In the genomic region with DNA sequence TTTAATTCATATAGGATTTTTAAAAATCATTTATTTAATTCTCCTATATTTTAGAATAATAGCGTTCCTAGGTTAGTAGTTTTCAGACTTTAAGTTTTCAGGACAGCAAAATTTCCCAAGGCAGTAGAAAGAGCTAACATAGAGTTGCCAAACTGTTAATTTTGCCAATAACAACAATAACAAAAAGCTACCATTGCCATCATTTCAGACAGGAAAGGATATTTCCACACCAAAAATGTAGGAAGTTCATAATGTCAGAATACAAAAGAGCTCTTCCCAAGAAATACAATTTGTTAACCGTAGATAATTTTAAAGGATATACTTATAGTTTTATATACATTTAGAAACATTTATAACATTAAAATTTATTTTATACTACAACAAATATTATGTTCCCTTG, we compare ENCODE assay signal across 35 cellular contexts.
"Had no signal": no experiment of that assay in that cellular context is flagged by ENCODE, and none has a peak within 500 bp of the region (broad histone marks: within the 10 kb centered on the region; RNA-seq: fewer than 3 reads in every experiment).

No MANE protein-coding gene starts in this region.

- H3K27ac ChIP-seq: ascending aorta, WERI-Rb-1 had no signal

- H3K27ac Mint-ChIP-seq: activated CD4-positive, alpha-beta memory T cell treated with anti-CD3 and anti-CD28 coated beads, Interleukin-2, amount 10 ng/mL, durations not matched to agents 7 days and 5 days; activated CD4-positive, alpha-beta T cell treated with anti-CD3 and anti-CD28 coated beads for 36 hours; activated CD4-positive, alpha-beta T cell treated with anti-CD3 and anti-CD28 coated beads, Interleukin-2, amount 10 ng/mL, durations not matched to agents 7 days and 5 days; activated CD8-positive, alpha-beta memory T cell treated with anti-CD3 and anti-CD28 coated beads, Interleukin-2, amount 10 ng/mL, durations not matched to agents 7 days and 5 days; activated CD8-positive, alpha-beta T cell treated with anti-CD3 and anti-CD28 coated beads, Interleukin-2, amount 10 ng/mL, durations not matched to agents 7 days and 5 days; activated naive CD4-positive, alpha-beta T cell treated with anti-CD3 and anti-CD28 coated beads, Interleukin-2, amount 10 ng/mL, durations not matched to agents 7 days and 5 days; activated naive CD4-positive, alpha-beta T cell treated with anti-CD3 and anti-CD28 coated beads, Interleukin-2, amount 50 U/mL, for 24 hours; activated naive CD8-positive, alpha-beta T cell; activated naive CD8-positive, alpha-beta T cell treated with anti-CD3 and anti-CD28 coated beads, Interleukin-2, amount 10 ng/mL, durations not matched to agents 7 days and 5 days; activated naive CD8-positive, alpha-beta T cell treated with anti-CD3 and anti-CD28 coated beads, Interleukin-2, amount 50 U/mL, for 24 hours; activated T-cell treated with anti-CD3 and anti-CD28 coated beads, Interleukin-2, amount 50 U/mL, for 24 hours; activated T-helper 2 cell treated with anti-CD3 and anti-CD28 coated beads, Interferon-gamma antibody, Interleukin-2, Interleukin-4, amounts not matched to agents 10 μg/mL and 5 μg/mL and 100 μg/mL, durations not matched to agents 14 hours and 24 hours and 36 hours; T-helper 1 cell treated with Interleukin-12 subunit alpha and Interleukin-12 subunit beta and Interleukin-4 antibody, amounts not matched to agents 30 μg/mL and 1 μg/mL, for 36 hours; T-helper 2 cell treated with Interferon-gamma antibody and Interleukin-4, amounts not matched to agents 5 μg/mL and 100 μg/mL, for 36 hours; WTC11 had no signal

- H3K27me3 ChIP-seq: ascending aorta had no signal

- H3K36me3 ChIP-seq: ascending aorta, WERI-Rb-1 had no signal

- ATAC-seq: activated CD4-positive, alpha-beta T cell treated with anti-CD3 and anti-CD28 coated beads for 36 hours; activated CD4-positive, CD25-positive, alpha-beta regulatory T cell treated with anti-CD3 and anti-CD28 coated beads, Interleukin-2, amount 50 U/mL, for 24 hours; activated CD8-positive, alpha-beta memory T cell treated with anti-CD3 and anti-CD28 coated beads, Interleukin-2, amount 10 ng/mL, durations not matched to agents 7 days and 5 days; activated CD8-positive, alpha-beta T cell treated with anti-CD3 and anti-CD28 coated beads, Interleukin-2, amount 10 ng/mL, durations not matched to agents 7 days and 5 days; activated naive CD8-positive, alpha-beta T cell treated with anti-CD3 and anti-CD28 coated beads, Interleukin-2, amount 50 U/mL, for 24 hours had no signal

- H3K36me3 Mint-ChIP-seq: activated CD8-positive, alpha-beta memory T cell treated with anti-CD3 and anti-CD28 coated beads, Interleukin-2, amount 10 ng/mL, durations not matched to agents 7 days and 5 days; activated naive CD4-positive, alpha-beta T cell treated with anti-CD3 and anti-CD28 coated beads, Interleukin-2, amount 10 ng/mL, durations not matched to agents 7 days and 5 days; activated naive CD4-positive, alpha-beta T cell treated with anti-CD3 and anti-CD28 coated beads, Interleukin-2, amount 50 U/mL, for 24 hours; activated naive CD8-positive, alpha-beta T cell; activated naive CD8-positive, alpha-beta T cell treated with anti-CD3 and anti-CD28 coated beads, Interleukin-2, amount 10 ng/mL, durations not matched to agents 7 days and 5 days; brain; WTC11 had no signal

- DNase-seq: activated CD4-positive, alpha-beta memory T cell treated with anti-CD3 and anti-CD28 coated beads, Interleukin-2, amount 10 ng/mL, durations not matched to agents 7 days and 5 days; activated CD4-positive, alpha-beta T cell treated with anti-CD3 and anti-CD28 coated beads for 1 hour; activated CD4-positive, alpha-beta T cell treated with anti-CD3 and anti-CD28 coated beads for 36 hours; activated CD4-positive, alpha-beta T cell treated with anti-CD3 and anti-CD28 coated beads for 48 hours; activated CD4-positive, alpha-beta T cell treated with anti-CD3 and anti-CD28 coated beads, Interleukin-2, amount 10 ng/mL, durations not matched to agents 7 days and 5 days; activated CD4-positive, alpha-beta T cell treated with anti-CD3 and anti-CD28 coated beads, Interleukin-2, amount 50 U/mL, for 48 hours; activated CD4-positive, CD25-positive, alpha-beta regulatory T cell; activated CD8-positive, alpha-beta memory T cell treated with anti-CD3 and anti-CD28 coated beads for 24 hours; activated CD8-positive, alpha-beta memory T cell treated with anti-CD3 and anti-CD28 coated beads, Interleukin-2, amount 10 ng/mL, durations not matched to agents 7 days and 5 days; activated CD8-positive, alpha-beta memory T cell treated with anti-CD3 and anti-CD28 coated beads, Interleukin-2, amount 50 U/mL, for 48 hours; activated CD8-positive, alpha-beta T cell treated with anti-CD3 and anti-CD28 coated beads, Interleukin-2, amount 10 ng/mL, durations not matched to agents 7 days and 5 days; activated effector memory CD4-positive, alpha-beta T cell treated with Interleukin-2 at 50 U/mL for 16 hours; activated gamma-delta T cell; activated naive CD4-positive, alpha-beta T cell treated with anti-CD3 and anti-CD28 coated beads, Interleukin-2, amount 10 ng/mL, durations not matched to agents 7 days and 5 days; activated naive CD4-positive, alpha-beta T cell treated with Interleukin-2 at 50 U/mL for 16 hours; activated naive CD8-positive, alpha-beta T cell treated with anti-CD3 and anti-CD28 coated beads, Interleukin-2, amount 10 ng/mL, durations not matched to agents 7 days and 5 days; activated naive CD8-positive, alpha-beta T cell treated with anti-CD3 and anti-CD28 coated beads, Interleukin-2, amount 50 U/mL, for 24 hours; activated T-cell treated with anti-CD3 and anti-CD28 coated beads, Interleukin-2, amount 50 U/mL, for 24 hours; activated T-cell treated with anti-CD3 and anti-CD28 coated beads, Interleukin-2, amount 50 U/mL, for 48 hours; amygdala; anterior cingulate cortex; central memory CD4-positive, alpha-beta T cell; T-helper 1 cell; T-helper 2 cell; T-helper 9 cell; WERI-Rb-1 had no signal

- H3K4me1 Mint-ChIP-seq: activated naive CD4-positive, alpha-beta T cell treated with anti-CD3 and anti-CD28 coated beads, Interleukin-2, amount 10 ng/mL, durations not matched to agents 7 days and 5 days; activated naive CD4-positive, alpha-beta T cell treated with anti-CD3 and anti-CD28 coated beads, Interleukin-2, amount 50 U/mL, for 24 hours had no signal

- H3K4me1 ChIP-seq: ascending aorta had no signal

- H3K4me3 Mint-ChIP-seq: activated CD4-positive, alpha-beta memory T cell treated with anti-CD3 and anti-CD28 coated beads, Interleukin-2, amount 10 ng/mL, durations not matched to agents 7 days and 5 days; activated CD4-positive, alpha-beta T cell treated with anti-CD3 and anti-CD28 coated beads for 36 hours; activated CD4-positive, alpha-beta T cell treated with anti-CD3 and anti-CD28 coated beads, Interleukin-2, amount 10 ng/mL, durations not matched to agents 7 days and 5 days; activated CD8-positive, alpha-beta memory T cell treated with anti-CD3 and anti-CD28 coated beads, Interleukin-2, amount 10 ng/mL, durations not matched to agents 7 days and 5 days; activated CD8-positive, alpha-beta T cell treated with anti-CD3 and anti-CD28 coated beads, Interleukin-2, amount 10 ng/mL, durations not matched to agents 7 days and 5 days; activated naive CD4-positive, alpha-beta T cell treated with anti-CD3 and anti-CD28 coated beads, Interleukin-2, amount 10 ng/mL, durations not matched to agents 7 days and 5 days; activated naive CD4-positive, alpha-beta T cell treated with anti-CD3 and anti-CD28 coated beads, Interleukin-2, amount 50 U/mL, for 24 hours; activated naive CD8-positive, alpha-beta T cell; activated naive CD8-positive, alpha-beta T cell treated with anti-CD3 and anti-CD28 coated beads, Interleukin-2, amount 10 ng/mL, durations not matched to agents 7 days and 5 days; activated naive CD8-positive, alpha-beta T cell treated with anti-CD3 and anti-CD28 coated beads, Interleukin-2, amount 50 U/mL, for 24 hours; activated T-cell treated with anti-CD3 and anti-CD28 coated beads, Interleukin-2, amount 50 U/mL, for 24 hours; brain; T-helper 1 cell treated with Interleukin-12 subunit alpha and Interleukin-12 subunit beta and Interleukin-4 antibody, amounts not matched to agents 30 μg/mL and 1 μg/mL, for 36 hours; T-helper 2 cell treated with Interferon-gamma antibody and Interleukin-4, amounts not matched to agents 5 μg/mL and 100 μg/mL, for 36 hours; WTC11 had no signal

- H3K4me3 ChIP-seq: ascending aorta had no signal

- H3K27me3 Mint-ChIP-seq: activated CD4-positive, alpha-beta memory T cell treated with anti-CD3 and anti-CD28 coated beads, Interleukin-2, amount 10 ng/mL, durations not matched to agents 7 days and 5 days; activated CD4-positive, alpha-beta T cell treated with anti-CD3 and anti-CD28 coated beads, Interleukin-2, amount 10 ng/mL, durations not matched to agents 7 days and 5 days; activated naive CD4-positive, alpha-beta T cell treated with anti-CD3 and anti-CD28 coated beads, Interleukin-2, amount 10 ng/mL, durations not matched to agents 7 days and 5 days; activated naive CD4-positive, alpha-beta T cell treated with anti-CD3 and anti-CD28 coated beads, Interleukin-2, amount 50 U/mL, for 24 hours; activated naive CD8-positive, alpha-beta T cell; activated naive CD8-positive, alpha-beta T cell treated with anti-CD3 and anti-CD28 coated beads, Interleukin-2, amount 10 ng/mL, durations not matched to agents 7 days and 5 days; activated naive CD8-positive, alpha-beta T cell treated with anti-CD3 and anti-CD28 coated beads, Interleukin-2, amount 50 U/mL, for 24 hours; activated T-cell treated with anti-CD3 and anti-CD28 coated beads, Interleukin-2, amount 50 U/mL, for 24 hours had no signal

- H3K9me3 Mint-ChIP-seq: activated CD4-positive, alpha-beta memory T cell treated with anti-CD3 and anti-CD28 coated beads, Interleukin-2, amount 10 ng/mL, durations not matched to agents 7 days and 5 days; activated CD4-positive, alpha-beta T cell treated with anti-CD3 and anti-CD28 coated beads, Interleukin-2, amount 10 ng/mL, durations not matched to agents 7 days and 5 days; activated naive CD4-positive, alpha-beta T cell treated with anti-CD3 and anti-CD28 coated beads, Interleukin-2, amount 10 ng/mL, durations not matched to agents 7 days and 5 days; activated naive CD4-positive, alpha-beta T cell treated with anti-CD3 and anti-CD28 coated beads, Interleukin-2, amount 50 U/mL, for 24 hours; activated naive CD8-positive, alpha-beta T cell treated with anti-CD3 and anti-CD28 coated beads, Interleukin-2, amount 10 ng/mL, durations not matched to agents 7 days and 5 days; activated naive CD8-positive, alpha-beta T cell treated with anti-CD3 and anti-CD28 coated beads, Interleukin-2, amount 50 U/mL, for 24 hours; activated T-cell treated with anti-CD3 and anti-CD28 coated beads, Interleukin-2, amount 50 U/mL, for 24 hours; activated T-helper 2 cell treated with anti-CD3 and anti-CD28 coated beads, Interferon-gamma antibody, Interleukin-2, Interleukin-4, amounts not matched to agents 10 μg/mL and 5 μg/mL and 100 μg/mL, durations not matched to agents 14 hours and 24 hours and 36 hours; brain; T-helper 1 cell treated with Interleukin-12 subunit alpha and Interleukin-12 subunit beta and Interleukin-4 antibody, amounts not matched to agents 30 μg/mL and 1 μg/mL, for 36 hours; T-helper 2 cell treated with Interferon-gamma antibody and Interleukin-4, amounts not matched to agents 5 μg/mL and 100 μg/mL, for 36 hours; WTC11 had no signal

- H3K9me3 ChIP-seq: ascending aorta had no signal
